1 cellular context compared by ENCODE assay signal in the genomic region with DNA sequence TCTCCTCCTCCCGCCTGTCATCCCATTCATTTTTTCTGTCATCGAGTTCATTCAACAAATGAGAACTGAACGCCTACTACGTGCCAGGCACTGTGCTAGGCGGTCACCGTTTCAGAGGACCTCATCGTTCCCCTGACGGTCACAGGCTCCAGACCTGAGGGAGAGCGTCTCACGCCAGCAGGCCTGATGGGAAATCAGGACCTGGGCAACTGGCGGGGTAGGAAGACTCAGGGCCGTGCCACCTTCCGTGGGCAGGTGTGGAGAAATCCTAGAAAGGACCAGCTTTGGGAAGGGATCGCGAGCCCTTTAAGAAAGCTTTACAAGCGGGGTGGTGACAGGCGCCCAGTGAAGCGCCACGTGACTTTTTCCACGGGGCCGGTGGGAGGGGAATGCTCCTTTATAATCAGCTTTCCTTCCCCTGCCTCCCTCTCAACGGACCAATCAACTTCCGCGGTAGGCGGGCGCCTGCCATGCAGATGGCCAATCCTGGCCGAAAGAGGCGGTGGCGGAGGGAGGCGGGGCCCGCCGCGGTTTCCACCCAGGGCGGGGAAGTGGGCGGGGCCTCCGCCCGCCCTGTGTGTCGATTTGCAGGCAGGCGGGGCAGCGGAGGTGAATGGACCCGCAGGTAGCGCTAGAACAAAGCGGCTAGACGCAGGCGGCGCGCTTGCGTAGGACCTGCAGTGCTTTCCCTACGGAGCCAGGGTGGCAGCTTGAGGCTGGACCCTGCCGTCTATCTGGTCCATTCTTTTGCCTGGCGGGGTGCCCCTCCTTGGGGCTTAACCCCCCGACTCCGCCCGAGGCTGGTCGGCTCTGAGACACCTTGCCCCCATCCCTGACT.
TF ChIP-seq lines count a peak whose summit lies in the region.

No MANE protein-coding gene starts in this region.

TF ChIP-seq in K562, 482 proteins besides CTCF, POLR2A, EP300 and RAD21 (continued from another document and continues in another):
- TF ChIP-seq, protein P1, sequence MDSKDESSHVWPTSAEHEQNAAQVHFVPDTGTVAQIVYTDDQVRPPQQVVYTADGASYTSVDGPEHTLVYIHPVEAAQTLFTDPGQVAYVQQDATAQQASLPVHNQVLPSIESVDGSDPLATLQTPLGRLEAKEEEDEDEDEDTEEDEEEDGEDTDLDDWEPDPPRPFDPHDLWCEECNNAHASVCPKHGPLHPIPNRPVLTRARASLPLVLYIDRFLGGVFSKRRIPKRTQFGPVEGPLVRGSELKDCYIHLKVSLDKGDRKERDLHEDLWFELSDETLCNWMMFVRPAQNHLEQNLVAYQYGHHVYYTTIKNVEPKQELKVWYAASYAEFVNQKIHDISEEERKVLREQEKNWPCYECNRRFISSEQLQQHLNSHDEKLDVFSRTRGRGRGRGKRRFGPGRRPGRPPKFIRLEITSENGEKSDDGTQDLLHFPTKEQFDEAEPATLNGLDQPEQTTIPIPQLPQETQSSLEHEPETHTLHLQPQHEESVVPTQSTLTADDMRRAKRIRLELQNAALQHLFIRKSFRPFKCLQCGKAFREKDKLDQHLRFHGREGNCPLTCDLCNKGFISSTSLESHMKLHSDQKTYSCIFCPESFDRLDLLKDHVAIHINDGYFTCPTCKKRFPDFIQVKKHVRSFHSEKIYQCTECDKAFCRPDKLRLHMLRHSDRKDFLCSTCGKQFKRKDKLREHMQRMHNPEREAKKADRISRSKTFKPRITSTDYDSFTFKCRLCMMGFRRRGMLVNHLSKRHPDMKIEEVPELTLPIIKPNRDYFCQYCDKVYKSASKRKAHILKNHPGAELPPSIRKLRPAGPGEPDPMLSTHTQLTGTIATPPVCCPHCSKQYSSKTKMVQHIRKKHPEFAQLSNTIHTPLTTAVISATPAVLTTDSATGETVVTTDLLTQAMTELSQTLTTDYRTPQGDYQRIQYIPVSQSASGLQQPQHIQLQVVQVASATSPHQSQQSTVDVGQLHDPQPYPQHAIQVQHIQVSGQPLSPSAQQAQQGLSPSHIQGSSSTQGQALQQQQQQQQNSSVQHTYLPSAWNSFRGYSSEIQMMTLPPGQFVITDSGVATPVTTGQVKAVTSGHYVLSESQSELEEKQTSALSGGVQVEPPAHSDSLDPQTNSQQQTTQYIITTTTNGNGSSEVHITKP (IDR thresholded peaks at IDR 0.05; ENCODE audit: partially characterized antibody) = peak; percentile 76
- TF ChIP-seq, protein P2, sequence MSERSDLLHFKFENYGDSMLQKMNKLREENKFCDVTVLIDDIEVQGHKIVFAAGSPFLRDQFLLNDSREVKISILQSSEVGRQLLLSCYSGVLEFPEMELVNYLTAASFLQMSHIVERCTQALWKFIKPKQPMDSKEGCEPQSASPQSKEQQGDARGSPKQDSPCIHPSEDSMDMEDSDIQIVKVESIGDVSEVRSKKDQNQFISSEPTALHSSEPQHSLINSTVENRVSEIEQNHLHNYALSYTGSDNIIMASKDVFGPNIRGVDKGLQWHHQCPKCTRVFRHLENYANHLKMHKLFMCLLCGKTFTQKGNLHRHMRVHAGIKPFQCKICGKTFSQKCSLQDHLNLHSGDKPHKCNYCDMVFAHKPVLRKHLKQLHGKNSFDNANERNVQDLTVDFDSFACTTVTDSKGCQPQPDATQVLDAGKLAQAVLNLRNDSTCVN (CRISPR knock-in tag; IDR thresholded peaks at IDR 0.05) = no peak
- TF ChIP-seq TARDBP (IDR thresholded peaks at IDR 0.05) (no peak), GATAD2A (IDR thresholded peaks at IDR 0.05) (no peak), CCNT2 (IDR thresholded peaks at IDR 0.05; ENCODE audit: borderline replicate concordance, extremely low read depth, insufficient read length, low read depth, low read length) (peak; percentile 32), RBFOX2 (IDR thresholded peaks at IDR 0.05; ENCODE audit: low read depth, low read length) (0 out of 2 replicates have a peak, but pooled peaks have one; percentile 30), HNRNPH1 (optimal IDR thresholded peaks at IDR 0.05; ENCODE audit: low read depth, low read length) (no peak), CHD1 (IDR thresholded peaks at IDR 0.05; ENCODE audit: low read length) (no peak), NFYB (IDR thresholded peaks at IDR 0.05; ENCODE audit: extremely low read depth, insufficient read length) (peak; percentile 79), TRIM28 (IDR thresholded peaks at IDR 0.05) (no peak), CBX5 (IDR thresholded peaks at IDR 0.05; ENCODE audit: borderline replicate concordance, low read depth) (no peak), ZBTB8A (IDR thresholded peaks at IDR 0.05; ENCODE audit: partially characterized antibody) (no peak), POLR2B (IDR thresholded peaks at IDR 0.05; ENCODE audit: low read depth, partially characterized antibody) (no peak), JUNB (CRISPR knock-in tag; conservative IDR thresholded peaks at IDR 0.05) (no peak), MIER1 (IDR thresholded peaks at IDR 0.05; ENCODE audit: low read depth) (no peak), ZNF282 (CRISPR knock-in tag; IDR thresholded peaks at IDR 0.05) (no peak), ZKSCAN8 (CRISPR knock-in tag; IDR thresholded peaks at IDR 0.05) (no peak), SP1 (CRISPR knock-in tag; IDR thresholded peaks at IDR 0.05) (peak; percentile 86), ZBTB17 (CRISPR knock-in tag; IDR thresholded peaks at IDR 0.05) (no peak), FOXJ2 (tag; IDR thresholded peaks at IDR 0.05) (no peak), CEBPG (CRISPR knock-in tag; IDR thresholded peaks at IDR 0.05) (no peak), CEBPG (tag; conservative IDR thresholded peaks at IDR 0.05 in 1 of 2, IDR thresholded peaks at IDR 0.05 in 1 of 2) (no peak), ZNF121 (CRISPR knock-in tag; conservative IDR thresholded peaks at IDR 0.05) (no peak), STAT5A (IDR thresholded peaks at IDR 0.05; ENCODE audit: borderline replicate concordance, low read length) (no peak), ARHGAP35 (IDR thresholded peaks at IDR 0.05; ENCODE audit: partially characterized antibody) (no peak), CXXC5 (CRISPR knock-in tag; IDR thresholded peaks at IDR 0.05) (peak; percentile 52; the same call in 1 of the 2 replicates), C11orf30 (IDR thresholded peaks at IDR 0.05; ENCODE audit: low read depth) (no peak), CREM (IDR thresholded peaks at IDR 0.05; ENCODE audit: low read depth) (no peak), FOXA3 (CRISPR knock-in tag; conservative IDR thresholded peaks at IDR 0.05 in 1 of 2, IDR thresholded peaks at IDR 0.05 in 1 of 2) (no peak), SMARCC2 (IDR thresholded peaks at IDR 0.05; ENCODE audit: low read depth) (no peak), LCOR (CRISPR knock-in tag; IDR thresholded peaks at IDR 0.05) (no peak), KLF1 (tag; IDR thresholded peaks at IDR 0.05) (no peak), ILF3 (IDR thresholded peaks at IDR 0.05; ENCODE audit: borderline replicate concordance) (no peak), TAF9B (IDR thresholded peaks at IDR 0.05; ENCODE audit: partially characterized antibody) (no peak), HOXB6 (CRISPR knock-in tag; IDR thresholded peaks at IDR 0.05; ENCODE audit: borderline replicate concordance) (no peak), RB1 (IDR thresholded peaks at IDR 0.05; ENCODE audit: low read depth) (peak; percentile 14; the same call in 1 of the 2 replicates), SUPT5H (IDR thresholded peaks at IDR 0.05) (no peak), ETV1 (tag; conservative IDR thresholded peaks at IDR 0.05; ENCODE audit: low read depth) (no peak), SOX6 (IDR thresholded peaks at IDR 0.05) (no peak), RUNX1 (IDR thresholded peaks at IDR 0.05; ENCODE audit: low read depth) (no peak), SIRT6 (IDR thresholded peaks at IDR 0.05; ENCODE audit: low read depth, low read length) (no peak), ZFPM2 (CRISPR knock-in tag; IDR thresholded peaks at IDR 0.05) (no peak), FOXA1 (IDR thresholded peaks at IDR 0.05; ENCODE audit: borderline replicate concordance) (no peak), PHF21A (IDR thresholded peaks at IDR 0.05; ENCODE audit: borderline replicate concordance, low read depth) (no peak), SMC3 (conservative IDR thresholded peaks at IDR 0.05; ENCODE audit: insufficient read depth, low read depth, low read length) (no peak), BCOR (IDR thresholded peaks at IDR 0.05) (peak; percentile 78), BRD4 (IDR thresholded peaks at IDR 0.05) (no peak)
- TF ChIP-seq, protein P3, sequence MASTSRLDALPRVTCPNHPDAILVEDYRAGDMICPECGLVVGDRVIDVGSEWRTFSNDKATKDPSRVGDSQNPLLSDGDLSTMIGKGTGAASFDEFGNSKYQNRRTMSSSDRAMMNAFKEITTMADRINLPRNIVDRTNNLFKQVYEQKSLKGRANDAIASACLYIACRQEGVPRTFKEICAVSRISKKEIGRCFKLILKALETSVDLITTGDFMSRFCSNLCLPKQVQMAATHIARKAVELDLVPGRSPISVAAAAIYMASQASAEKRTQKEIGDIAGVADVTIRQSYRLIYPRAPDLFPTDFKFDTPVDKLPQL (IDR thresholded peaks at IDR 0.05; ENCODE audit: extremely low read depth, insufficient read length) = no peak
- TF ChIP-seq, protein P4, sequence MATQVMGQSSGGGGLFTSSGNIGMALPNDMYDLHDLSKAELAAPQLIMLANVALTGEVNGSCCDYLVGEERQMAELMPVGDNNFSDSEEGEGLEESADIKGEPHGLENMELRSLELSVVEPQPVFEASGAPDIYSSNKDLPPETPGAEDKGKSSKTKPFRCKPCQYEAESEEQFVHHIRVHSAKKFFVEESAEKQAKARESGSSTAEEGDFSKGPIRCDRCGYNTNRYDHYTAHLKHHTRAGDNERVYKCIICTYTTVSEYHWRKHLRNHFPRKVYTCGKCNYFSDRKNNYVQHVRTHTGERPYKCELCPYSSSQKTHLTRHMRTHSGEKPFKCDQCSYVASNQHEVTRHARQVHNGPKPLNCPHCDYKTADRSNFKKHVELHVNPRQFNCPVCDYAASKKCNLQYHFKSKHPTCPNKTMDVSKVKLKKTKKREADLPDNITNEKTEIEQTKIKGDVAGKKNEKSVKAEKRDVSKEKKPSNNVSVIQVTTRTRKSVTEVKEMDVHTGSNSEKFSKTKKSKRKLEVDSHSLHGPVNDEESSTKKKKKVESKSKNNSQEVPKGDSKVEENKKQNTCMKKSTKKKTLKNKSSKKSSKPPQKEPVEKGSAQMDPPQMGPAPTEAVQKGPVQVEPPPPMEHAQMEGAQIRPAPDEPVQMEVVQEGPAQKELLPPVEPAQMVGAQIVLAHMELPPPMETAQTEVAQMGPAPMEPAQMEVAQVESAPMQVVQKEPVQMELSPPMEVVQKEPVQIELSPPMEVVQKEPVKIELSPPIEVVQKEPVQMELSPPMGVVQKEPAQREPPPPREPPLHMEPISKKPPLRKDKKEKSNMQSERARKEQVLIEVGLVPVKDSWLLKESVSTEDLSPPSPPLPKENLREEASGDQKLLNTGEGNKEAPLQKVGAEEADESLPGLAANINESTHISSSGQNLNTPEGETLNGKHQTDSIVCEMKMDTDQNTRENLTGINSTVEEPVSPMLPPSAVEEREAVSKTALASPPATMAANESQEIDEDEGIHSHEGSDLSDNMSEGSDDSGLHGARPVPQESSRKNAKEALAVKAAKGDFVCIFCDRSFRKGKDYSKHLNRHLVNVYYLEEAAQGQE (CRISPR knock-in tag; IDR thresholded peaks at IDR 0.05; ENCODE audit: low read depth) = no peak
- TF ChIP-seq, protein P5, sequence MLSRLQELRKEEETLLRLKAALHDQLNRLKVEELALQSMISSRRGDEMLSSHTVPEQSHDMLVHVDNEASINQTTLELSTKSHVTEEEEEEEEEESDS (CRISPR knock-in tag; IDR thresholded peaks at IDR 0.05) = no peak
- TF ChIP-seq, protein P6, sequence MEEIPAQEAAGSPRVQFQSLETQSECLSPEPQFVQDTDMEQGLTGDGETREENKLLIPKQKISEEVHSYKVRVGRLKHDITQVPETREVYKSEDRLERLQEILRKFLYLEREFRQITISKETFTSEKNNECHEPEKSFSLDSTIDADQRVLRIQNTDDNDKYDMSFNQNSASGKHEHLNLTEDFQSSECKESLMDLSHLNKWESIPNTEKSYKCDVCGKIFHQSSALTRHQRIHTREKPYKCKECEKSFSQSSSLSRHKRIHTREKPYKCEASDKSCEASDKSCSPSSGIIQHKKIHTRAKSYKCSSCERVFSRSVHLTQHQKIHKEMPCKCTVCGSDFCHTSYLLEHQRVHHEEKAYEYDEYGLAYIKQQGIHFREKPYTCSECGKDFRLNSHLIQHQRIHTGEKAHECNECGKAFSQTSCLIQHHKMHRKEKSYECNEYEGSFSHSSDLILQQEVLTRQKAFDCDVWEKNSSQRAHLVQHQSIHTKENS (CRISPR knock-in tag; IDR thresholded peaks at IDR 0.05) = no peak
- TF ChIP-seq, protein P7, sequence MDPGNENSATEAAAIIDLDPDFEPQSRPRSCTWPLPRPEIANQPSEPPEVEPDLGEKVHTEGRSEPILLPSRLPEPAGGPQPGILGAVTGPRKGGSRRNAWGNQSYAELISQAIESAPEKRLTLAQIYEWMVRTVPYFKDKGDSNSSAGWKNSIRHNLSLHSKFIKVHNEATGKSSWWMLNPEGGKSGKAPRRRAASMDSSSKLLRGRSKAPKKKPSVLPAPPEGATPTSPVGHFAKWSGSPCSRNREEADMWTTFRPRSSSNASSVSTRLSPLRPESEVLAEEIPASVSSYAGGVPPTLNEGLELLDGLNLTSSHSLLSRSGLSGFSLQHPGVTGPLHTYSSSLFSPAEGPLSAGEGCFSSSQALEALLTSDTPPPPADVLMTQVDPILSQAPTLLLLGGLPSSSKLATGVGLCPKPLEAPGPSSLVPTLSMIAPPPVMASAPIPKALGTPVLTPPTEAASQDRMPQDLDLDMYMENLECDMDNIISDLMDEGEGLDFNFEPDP (CRISPR knock-in tag; IDR thresholded peaks at IDR 0.05) = no peak
- TF ChIP-seq, protein P8, sequence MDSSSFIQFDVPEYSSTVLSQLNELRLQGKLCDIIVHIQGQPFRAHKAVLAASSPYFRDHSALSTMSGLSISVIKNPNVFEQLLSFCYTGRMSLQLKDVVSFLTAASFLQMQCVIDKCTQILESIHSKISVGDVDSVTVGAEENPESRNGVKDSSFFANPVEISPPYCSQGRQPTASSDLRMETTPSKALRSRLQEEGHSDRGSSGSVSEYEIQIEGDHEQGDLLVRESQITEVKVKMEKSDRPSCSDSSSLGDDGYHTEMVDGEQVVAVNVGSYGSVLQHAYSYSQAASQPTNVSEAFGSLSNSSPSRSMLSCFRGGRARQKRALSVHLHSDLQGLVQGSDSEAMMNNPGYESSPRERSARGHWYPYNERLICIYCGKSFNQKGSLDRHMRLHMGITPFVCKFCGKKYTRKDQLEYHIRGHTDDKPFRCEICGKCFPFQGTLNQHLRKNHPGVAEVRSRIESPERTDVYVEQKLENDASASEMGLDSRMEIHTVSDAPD (CRISPR knock-in tag; IDR thresholded peaks at IDR 0.05) = no peak
- TF ChIP-seq, protein P9, sequence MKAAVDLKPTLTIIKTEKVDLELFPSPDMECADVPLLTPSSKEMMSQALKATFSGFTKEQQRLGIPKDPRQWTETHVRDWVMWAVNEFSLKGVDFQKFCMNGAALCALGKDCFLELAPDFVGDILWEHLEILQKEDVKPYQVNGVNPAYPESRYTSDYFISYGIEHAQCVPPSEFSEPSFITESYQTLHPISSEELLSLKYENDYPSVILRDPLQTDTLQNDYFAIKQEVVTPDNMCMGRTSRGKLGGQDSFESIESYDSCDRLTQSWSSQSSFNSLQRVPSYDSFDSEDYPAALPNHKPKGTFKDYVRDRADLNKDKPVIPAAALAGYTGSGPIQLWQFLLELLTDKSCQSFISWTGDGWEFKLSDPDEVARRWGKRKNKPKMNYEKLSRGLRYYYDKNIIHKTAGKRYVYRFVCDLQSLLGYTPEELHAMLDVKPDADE (conservative IDR thresholded peaks at IDR 0.05; ENCODE audit: control insufficient read depth, low read depth, low read length) = no peak
